8 cellular contexts compared by ENCODE assay signal in the genomic region with DNA sequence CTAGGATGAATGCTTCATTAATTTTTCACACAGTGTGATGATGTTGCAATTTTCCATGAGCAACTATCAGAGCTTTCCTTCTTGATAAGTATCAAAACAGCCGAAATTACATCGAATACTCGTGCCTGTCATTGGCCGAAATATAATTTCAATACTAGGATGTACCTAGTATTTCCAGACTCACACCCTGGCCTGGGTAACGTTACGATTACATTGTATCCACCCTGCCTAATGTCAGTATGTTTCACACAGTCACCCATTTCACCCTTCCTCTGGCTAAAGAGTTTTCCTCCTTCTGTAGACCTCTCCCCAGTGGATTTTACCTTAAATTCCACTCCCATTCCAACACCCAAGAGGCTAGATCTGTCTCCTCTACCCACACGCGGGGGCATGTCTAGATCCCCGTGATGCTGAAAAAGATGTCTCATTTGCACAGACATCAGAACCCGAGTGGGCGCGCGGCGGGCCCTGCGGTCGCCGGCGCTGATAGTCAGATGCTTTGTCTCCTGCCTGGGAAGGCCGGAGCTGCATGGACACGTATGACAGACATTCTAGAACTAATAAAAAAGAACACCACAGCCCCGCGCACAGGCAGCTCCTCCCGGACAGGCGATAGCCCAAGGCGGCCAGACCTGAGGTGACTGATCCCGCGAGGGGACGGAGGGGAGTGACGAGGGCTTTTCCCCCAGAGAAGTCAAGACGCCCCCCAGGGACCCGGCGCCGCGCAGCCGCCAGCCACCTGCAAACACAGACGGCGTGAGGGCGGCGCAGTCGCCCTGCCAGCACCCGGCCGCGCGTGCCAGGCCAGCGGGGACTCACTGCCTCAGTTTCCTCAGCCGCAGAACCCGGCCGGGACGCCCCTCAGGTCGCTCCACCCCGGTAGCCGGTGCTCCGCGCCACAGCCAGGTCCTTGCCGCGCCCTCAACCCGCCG. TPM values are rescaled to one million over a fixed set of nuclear protein-coding genes. Genes with fewer than 3 reads are reported as not detected.
DNase-seq lines count a peak whose midpoint lies in the region; ATAC-seq and TF ChIP-seq lines count a peak whose summit lies in the region.

No MANE protein-coding gene starts in this region.

- no peaks in the 10 kb centered on the region for H3F3A ChIP-seq in PC-3 (ENCODE audit: low read length, unreplicated experiment)

- no peaks in the 10 kb centered on the region for H3K36me3 ChIP-seq in PC-3 (ENCODE audit: low read depth, low read length)

- no peaks in the 10 kb centered on the region for H3K9me2 ChIP-seq in PC-3 (replicated peaks; ENCODE audit: low read length)

- H3K4me2 ChIP-seq in PC-3 (ENCODE audit: low read length), result peak overlapping the region; percentile 83

- H3K9ac ChIP-seq in PC-3 (ENCODE audit: low read length), result peak overlapping the region; percentile 78

- CTCF ChIA-PET in AG04450 (lab: Charles Lee), result no interaction called here
- CTCF ChIA-PET in PC-3 (lab: Charles Lee), result interaction anchor here (0.5 to 0.7 kb wide), 2 partner anchors 88 to 317 kb away, joined by 4 read pairs; no protein-coding TSS in a partner anchor

- H3K27me3 ChIP-seq in AG04450 (ENCODE audit: control insufficient read depth, insufficient read depth, low read length) (no peaks in the 10 kb centered on the region), PC-3 (ENCODE audit: low read length) (no peaks in the 10 kb centered on the region)

- H4K20me1 ChIP-seq in PC-3 (ENCODE audit: low read length), result peaks cover 15% of the 10 kb centered on the region; the same call in 1 of the 2 replicates

- no peak overlapping the region for H3K27ac ChIP-seq in AG04450 (ENCODE audit: low read depth, low read length)
- H3K27ac ChIP-seq in PC-3 (ENCODE audit: low read length), result peak overlapping the region; percentile 46
- H3K27ac ChIP-seq in temporal lobe (ENCODE audit: low read depth, low read length), result peak overlapping the region; percentile 95

- POLR2A ChIA-PET in AG04450 (lab: Yijun Ruan, JAX) (no interaction called here), PC-3 (lab: Charles Lee; ENCODE audit: unreplicated experiment) (interaction anchor here (0.6 kb wide), 1 partner anchor 193 kb away, joined by 5 read pairs; no protein-coding TSS in a partner anchor)

- H3K4me1 ChIP-seq in PC-3 (ENCODE audit: insufficient read depth, low read length), result peaks cover 22% of the 10 kb centered on the region

- peak overlapping the region; percentile 56 for H2AFZ ChIP-seq in PC-3 (ENCODE audit: low read length)

- intact Hi-C loops in PC-3 (cut with micrococcal nuclease), result loop anchor here (1.0 to 5.0 kb wide), 5 partner anchors 49 to 250 kb away; no protein-coding TSS in a partner anchor

- H3K4me3 ChIP-seq in AG04450 (ENCODE audit: low read depth, low read length) (peak overlapping the region; percentile 63), PC-3 (ENCODE audit: low read length) (peak overlapping the region; percentile 81)

- DNase-seq in AG04450 (ENCODE audit: low read depth, low spot score) (no peak), PC-3 (peak; percentile 39), activated gamma-delta T cell (lab: John Stamatoyannopoulos, UW) (peak; percentile 36), germinal center (ENCODE audit: low spot score) (peak; percentile 12), occipital lobe (lab: John Stamatoyannopoulos, UW) (peak; percentile 54)

- H3K9me3 ChIP-seq in AG04450 (ENCODE audit: control insufficient read depth, insufficient read depth, low read length), result no peaks in the 10 kb centered on the region
- H3K9me3 ChIP-seq in PC-3 (ENCODE audit: low read length), result no peaks in the 10 kb centered on the region

- H3K79me2 ChIP-seq in PC-3 (ENCODE audit: low read length), result peaks cover 54% of the 10 kb centered on the region

- TF ChIP-seq CTCF in AG04450 (IDR thresholded peaks at IDR 0.05; ENCODE audit: low read depth, low read length) (no peak), PC-3 (conservative IDR thresholded peaks at IDR 0.05; ENCODE audit: low read depth, low read length) (no peak)

- BruUV-seq in PC-3 (replicated peaks; lab: Mats Ljungman, UMichigan), result TSS peak; percentile 55

- ATAC-seq in GM19043 (IDR thresholded peaks at IDR 0.05; ENCODE audit: low read depth, unreplicated experiment), result peak; percentile 21
- peak; percentile 23 for ATAC-seq in HG03280 (IDR thresholded peaks at IDR 0.05; ENCODE audit: unreplicated experiment)
- ATAC-seq in PC-3, result peak; percentile 12

RNA-seq across cellular contexts. Expression of a gene that starts 0.7 kb away (rescaled TPM):
- 0.94 and 1.4 TPM in 2 replicates for polyA plus RNA-seq in AG04450 (2011; rRNA removed)
- 1.1 and 1.7 TPM in 2 replicates for polyA minus RNA-seq in AG04450 (2011; rRNA and poly(A)+ RNA removed)
- 21.7 and 25.1 TPM in 2 replicates for total RNA-seq in PC-3 (2014; rRNA removed)
- total RNA-seq in occipital lobe, result 202 TPM
- total RNA-seq in temporal lobe, result 154 TPM
